In the genomic region with DNA sequence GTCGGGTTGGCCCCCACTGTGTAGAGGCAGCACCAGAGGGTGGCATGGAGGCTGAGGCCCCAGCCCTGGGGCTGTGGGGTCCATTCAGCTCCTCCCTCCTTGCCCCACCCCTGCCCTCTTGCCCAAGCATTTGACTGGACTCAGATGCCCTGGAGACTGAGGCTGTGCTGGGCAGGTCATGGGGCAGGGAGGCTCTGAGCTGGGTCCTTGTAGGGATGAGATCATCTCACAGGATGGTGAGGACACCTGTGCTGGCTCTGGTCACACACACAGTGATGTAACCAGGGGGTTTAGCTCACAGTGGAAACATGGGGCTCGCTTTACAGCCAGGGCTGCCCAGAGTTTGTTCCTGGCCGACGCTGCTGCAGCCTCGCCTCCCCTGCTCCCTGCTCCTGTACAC, we compare ENCODE assay signal across 20 cellular contexts. TPM values are rescaled to one million over a fixed set of nuclear protein-coding genes. Genes with fewer than 3 reads are reported as not detected.
DNase-seq lines count a peak whose midpoint lies in the region; ATAC-seq and TF ChIP-seq lines count a peak whose summit lies in the region.
"Had no signal": no experiment of that assay in that cellular context is flagged by ENCODE, and none has a peak within 500 bp of the region (broad histone marks: within the 10 kb centered on the region; RNA-seq: fewer than 3 reads in every experiment).

No MANE protein-coding gene starts in this region.

- ATAC-seq in Right ventricle myocardium superior (ENCODE audit: poor library complexity) (peak; percentile 2), Right ventricle myocardium inferior (no peak), psoas muscle (peak; percentile 67 to 74 (median 72))

- peak overlapping the region; percentile 95 for H3K27ac ChIP-seq in left ventricle myocardium inferior (replicated peaks)
- peak overlapping the region; percentile 99 for H3K27ac ChIP-seq in psoas muscle
- H3K27ac ChIP-seq in effector memory CD4-positive, alpha-beta T cell (ENCODE audit: insufficient read depth, low read length, poor library complexity, severe bottlenecking): no peak overlapping the region
- H3K27ac ChIP-seq: C4-2B had no signal

- H3K4me3 ChIP-seq in left ventricle myocardium inferior: no peak overlapping the region
- H3K4me3 ChIP-seq in psoas muscle: peak overlapping the region; percentile 31
- H3K4me3 ChIP-seq in effector memory CD4-positive, alpha-beta T cell (ENCODE audit: insufficient read depth, low read depth, low read length, poor library complexity, severe bottlenecking): no peak overlapping the region
- H3K4me3 ChIP-seq: HAP-1 had no signal

- H3K36me3 ChIP-seq in left ventricle myocardium inferior (peaks cover 26% of the 10 kb centered on the region), psoas muscle (ENCODE audit: insufficient read depth in 1 of 2, low read depth in 1 of 2) (peaks cover 8 to 34% of the 10 kb centered on the region in 2 donors)
- H3K36me3 ChIP-seq in effector memory CD4-positive, alpha-beta T cell (ENCODE audit: control insufficient read depth, insufficient read depth, low read length): no peaks in the 10 kb centered on the region
- H3K36me3 ChIP-seq: HAP-1 had no signal

- H3K9me3 ChIP-seq in left ventricle myocardium inferior (replicated peaks) (no peaks in the 10 kb centered on the region), psoas muscle (no peaks in the 10 kb centered on the region)
- no peaks in the 10 kb centered on the region for H3K9me3 ChIP-seq in effector memory CD4-positive, alpha-beta T cell (ENCODE audit: control insufficient read depth, low read length)
- H3K9me3 ChIP-seq: HAP-1 had no signal

- no peaks in the 10 kb centered on the region for H3K27me3 ChIP-seq in left ventricle myocardium inferior (ENCODE audit: low read depth)
- H3K27me3 ChIP-seq in psoas muscle (ENCODE audit: insufficient read depth in 3 of 3, low read length in 2 of 3): no peaks in the 10 kb centered on the region
- H3K27me3 ChIP-seq in effector memory CD4-positive, alpha-beta T cell (replicated peaks; ENCODE audit: control insufficient read depth, insufficient read depth, low read length, poor library complexity, severe bottlenecking): no peaks in the 10 kb centered on the region

- TF ChIP-seq CTCF in left ventricle myocardium inferior (IDR thresholded peaks at IDR 0.05; ENCODE audit: borderline replicate concordance): no peak
- TF ChIP-seq CTCF in psoas muscle (IDR thresholded peaks at IDR 0.05): no peak

- intact Hi-C loops in Right ventricle myocardium superior (cut with DNase I) (no loop called here), Right ventricle myocardium inferior (cut with DNase I) (loop anchor here (2.0 kb wide), 1 partner anchor 16 kb away; no protein-coding TSS in a partner anchor), left ventricle myocardium inferior (cut with micrococcal nuclease) (no loop called here), psoas muscle (cut with DNase I) (no loop called here)

- 40 to 45% (median 42%) methylated on average over 5 of the region's 5 CpGs for WGBS in psoas muscle, 3 donors

- DNase-seq in Right ventricle myocardium superior (no peak), Right ventricle myocardium inferior (ENCODE audit: missing footprints) (no peak), left ventricle myocardium inferior (no peak), psoas muscle (peak; percentile 54 to 87), UCSD-AML1 (lab: John Stamatoyannopoulos, UW; ENCODE audit: unreplicated experiment) (no peak), putamen (ENCODE audit: low spot score) (no peak), T-helper 1 cell (no peak)
- DNase-seq in effector memory CD4-positive, alpha-beta T cell: no peak
- DNase-seq: COR-L47; DMS153; IMR-90; Kasumi-1; NCI-H1930; NCI-H2171; NCI-H524 treated with DMSO at 0.1 percent for 48 hours; NK-92 treated with Interleukin-12 subunit alpha and Interleukin-12 subunit beta, amount 100 ng/mL, for 24 hours; OCI-M1; RPMI8226 had no signal

- H3K4me1 ChIP-seq in left ventricle myocardium inferior: peaks cover 99% of the 10 kb centered on the region
- H3K4me1 ChIP-seq in psoas muscle: peaks cover 95% of the 10 kb centered on the region
- H3K4me1 ChIP-seq in effector memory CD4-positive, alpha-beta T cell (ENCODE audit: control insufficient read depth, insufficient read depth, low read length, poor library complexity, severe bottlenecking): no peaks in the 10 kb centered on the region
- H3K4me1 ChIP-seq: HAP-1 had no signal

RNA-seq across cellular contexts. Expression of gene ALPK3, which starts 17.8 kb away (rescaled TPM):
- total RNA-seq in Right ventricle myocardium superior (114 TPM), Right ventricle myocardium inferior (132 TPM), left ventricle myocardium inferior (181 TPM), psoas muscle (100 to 1,000 TPM; 199 to 461 (median 304) TPM)
- 100 to 1,000 TPM in 2 of 3 donors, 10 to 100 TPM in 1; 75.7 to 357 (median 117) TPM for polyA plus RNA-seq in psoas muscle

RNA-seq across cellular contexts. Expression of gene SLC28A1, which starts 49.5 kb away (rescaled TPM):
- total RNA-seq in Right ventricle myocardium superior: 0.46 TPM
- 0.24 TPM for total RNA-seq in Right ventricle myocardium inferior
- total RNA-seq in left ventricle myocardium inferior: 0.91 TPM
- total RNA-seq in psoas muscle: 1 to 10 TPM in 1 of 4 donors, under 1 TPM in 3; 0.23 to 1.9 (median 0.44) TPM
- under 1 TPM; 0.13 to 0.34 (median 0.21) TPM for polyA plus RNA-seq in psoas muscle
- total RNA-seq: IMR-90 had no signal
- polyA plus RNA-seq: IMR-90 had no signal

Comparison
In these comparisons a context has a peak if more than half of its experiments do, and no peak if none do; other contexts are left out.
1. DNase-seq: peak in psoas muscle (2 of 2); none in Right ventricle myocardium superior (single experiment), Right ventricle myocardium inferior (single experiment), left ventricle myocardium inferior (single experiment), effector memory CD4-positive, alpha-beta T cell (0 of 3), UCSD-AML1 (single experiment), putamen (single experiment) and T-helper 1 cell (0 of 5).